13 cellular contexts compared by ENCODE assay signal in genomic region chr9:37414503-37414943, GRCh38. TPM values are rescaled to one million over a fixed set of nuclear protein-coding genes. Genes with fewer than 3 reads are reported as not detected.
DNase-seq lines count a peak whose midpoint lies in the region; ATAC-seq, FAIRE-seq and TF ChIP-seq lines count a peak whose summit lies in the region.
"Had no signal": no experiment of that assay in that cellular context is flagged by ENCODE, and none has a peak within 500 bp of the region (broad histone marks: within the 10 kb centered on the region; RNA-seq: fewer than 3 reads in every experiment).

No MANE protein-coding gene starts in this region.

- no peaks in the 10 kb centered on the region for H3K9me3 ChIP-seq in GM12878 (replicated peaks; ENCODE audit: control insufficient read depth, insufficient read depth, low read length)
- no peaks in the 10 kb centered on the region for H3K9me3 ChIP-seq in stomach smooth muscle (ENCODE audit: control insufficient read depth in 2 of 2, low read length in 2 of 2)
- H3K9me3 ChIP-seq: suprapubic skin had no signal

- no peaks in the 10 kb centered on the region for H3K36me3 ChIP-seq in GM12878 (ENCODE audit: control insufficient read depth in 2 of 2, insufficient read depth in 2 of 2, low read length in 1 of 2)
- no peaks in the 10 kb centered on the region for H3K36me3 ChIP-seq in mesendoderm (ENCODE audit: control insufficient read depth, insufficient read depth, low read length)
- H3K36me3 ChIP-seq in stomach smooth muscle (ENCODE audit: control insufficient read depth in 2 of 2, insufficient read depth in 2 of 2, low read length in 2 of 2) = no peaks in the 10 kb centered on the region
- H3K36me3 ChIP-seq: suprapubic skin had no signal

- FAIRE-seq in GM12878 (lab: Jason Lieb, UNC) = no peak

- peak overlapping the region; percentile 40 for H3K56ac ChIP-seq in mesendoderm (ENCODE audit: low read length)

- RAD21 ChIA-PET in GM12878 (lab: Charles Lee; ENCODE audit: unreplicated experiment) = interaction anchor here (0.6 to 1.9 kb wide), 7 partner anchors 11 to 418 kb away, joined by 3 to 5 read pairs (median 3); no protein-coding TSS in a partner anchor

- no TSS peak for BruUV-seq in GM12878 (replicated peaks; lab: Mats Ljungman, UMichigan)

- H3K36me3 Mint-ChIP-seq in activated CD4-positive, alpha-beta T cell treated with anti-CD3 and anti-CD28 coated beads, Interleukin-2, amount 10 ng/mL, durations not matched to agents 7 days and 5 days (ENCODE audit: low read depth) = no peaks in the 10 kb centered on the region
- no peaks in the 10 kb centered on the region for H3K36me3 Mint-ChIP-seq in activated T-helper 1 cell treated with anti-CD3 and anti-CD28 coated beads, Interleukin-12 subunit alpha, Interleukin-12 subunit beta, Interleukin-2, Interleukin-4 antibody, amounts not matched to agents 30 ng/mL and 10 ng/mL and 1 ng/mL, durations not matched to agents 14 hours and 24 hours and 36 hours (ENCODE audit: low read depth)
- H3K36me3 Mint-ChIP-seq: activated naive CD8-positive, alpha-beta T cell treated with anti-CD3 and anti-CD28 coated beads, Interleukin-2, amount 10 ng/mL, durations not matched to agents 7 days and 5 days had no signal

- H2AK5ac ChIP-seq in mesendoderm (ENCODE audit: low read length) = no peak overlapping the region

- no peak overlapping the region for H3K18ac ChIP-seq in mesendoderm (ENCODE audit: low read length)

- no peak overlapping the region for H3K23ac ChIP-seq in mesendoderm (ENCODE audit: low read length)

- no peak for TF ChIP-seq POLR2A in GM12878 (IDR thresholded peaks at IDR 0.05; ENCODE audit: low read depth, low read length)

- in situ Hi-C loops in GM12878 (cut with MboI) = no loop called here

- peaks cover 2% of the 10 kb centered on the region for H3K27me3 Mint-ChIP-seq in activated CD4-positive, alpha-beta T cell treated with anti-CD3 and anti-CD28 coated beads, Interleukin-2, amount 10 ng/mL, durations not matched to agents 7 days and 5 days
- H3K27me3 Mint-ChIP-seq in activated T-helper 1 cell treated with anti-CD3 and anti-CD28 coated beads, Interleukin-12 subunit alpha, Interleukin-12 subunit beta, Interleukin-2, Interleukin-4 antibody, amounts not matched to agents 30 ng/mL and 10 ng/mL and 1 ng/mL, durations not matched to agents 14 hours and 24 hours and 36 hours (ENCODE audit: insufficient read depth) = peaks cover 4% of the 10 kb centered on the region
- H3K27me3 Mint-ChIP-seq: naive B cell had no signal

- ATAC-seq in GM12878 (peak; percentile 7), left lobe of liver (no peak)

- TF ChIP-seq CTCF in GM12878 (IDR thresholded peaks at IDR 0.05 in 2 of 3, conservative IDR thresholded peaks at IDR 0.05 in 1 of 3; ENCODE audit: control insufficient read depth in 2 of 3, extremely low read depth in 1 of 3, insufficient read depth in 1 of 3, low read depth in 3 of 3, low read length in 3 of 3) = no peak

- H3K79me1 ChIP-seq in mesendoderm (ENCODE audit: low read length) = no peaks in the 10 kb centered on the region

- POLR2A ChIA-PET in activated CD4-positive, alpha-beta T cell treated with anti-CD3 and anti-CD28 coated beads, Interleukin-2, amount 10 ng/mL, durations not matched to agents 7 days and 5 days (lab: Charles Lee) = no interaction called here
- POLR2A ChIA-PET in GM12878 (lab: Charles Lee) = interaction anchor here (0.8 to 15.5 kb wide), 4 partner anchors 42 to 393 kb away, joined by 3 to 212 read pairs (median 4); no protein-coding TSS in a partner anchor

- H4K5ac ChIP-seq in mesendoderm (ENCODE audit: low read length) = no peak overlapping the region

- peaks cover 12% of the 10 kb centered on the region for H3K4me1 Mint-ChIP-seq in activated CD4-positive, alpha-beta T cell treated with anti-CD3 and anti-CD28 coated beads, Interleukin-2, amount 10 ng/mL, durations not matched to agents 7 days and 5 days
- peaks cover 12% of the 10 kb centered on the region for H3K4me1 Mint-ChIP-seq in activated T-helper 1 cell treated with anti-CD3 and anti-CD28 coated beads, Interleukin-12 subunit alpha, Interleukin-12 subunit beta, Interleukin-2, Interleukin-4 antibody, amounts not matched to agents 30 ng/mL and 10 ng/mL and 1 ng/mL, durations not matched to agents 14 hours and 24 hours and 36 hours (ENCODE audit: low read depth)

- H3K4ac ChIP-seq in mesendoderm (ENCODE audit: low read depth, low read length) = no peak overlapping the region

- peak overlapping the region; percentile 27 for H3K27ac Mint-ChIP-seq in activated CD4-positive, alpha-beta T cell treated with anti-CD3 and anti-CD28 coated beads, Interleukin-2, amount 10 ng/mL, durations not matched to agents 7 days and 5 days
- no peak overlapping the region for H3K27ac Mint-ChIP-seq in activated T-helper 1 cell treated with anti-CD3 and anti-CD28 coated beads, Interleukin-12 subunit alpha, Interleukin-12 subunit beta, Interleukin-2, Interleukin-4 antibody, amounts not matched to agents 30 ng/mL and 10 ng/mL and 1 ng/mL, durations not matched to agents 14 hours and 24 hours and 36 hours

- no peak for TF ChIP-seq EP300 in GM12878 (IDR thresholded peaks at IDR 0.05; ENCODE audit: borderline replicate concordance in 1 of 2, control insufficient read depth in 1 of 2, low read depth in 2 of 2, low read length in 2 of 2)

- no peak overlapping the region for H3K4me3 Mint-ChIP-seq in activated CD4-positive, alpha-beta T cell treated with anti-CD3 and anti-CD28 coated beads, Interleukin-2, amount 10 ng/mL, durations not matched to agents 7 days and 5 days
- H3K4me3 Mint-ChIP-seq in activated T-helper 1 cell treated with anti-CD3 and anti-CD28 coated beads, Interleukin-12 subunit alpha, Interleukin-12 subunit beta, Interleukin-2, Interleukin-4 antibody, amounts not matched to agents 30 ng/mL and 10 ng/mL and 1 ng/mL, durations not matched to agents 14 hours and 24 hours and 36 hours = no peak overlapping the region

- CTCF ChIA-PET in activated CD4-positive, alpha-beta T cell treated with anti-CD3 and anti-CD28 coated beads, Interleukin-2, amount 10 ng/mL, durations not matched to agents 7 days and 5 days (lab: Charles Lee) = interaction anchor here (0.8 to 2.0 kb wide), 4 partner anchors 11 to 71 kb away, joined by 3 to 11 read pairs (median 4); partner anchors contain the start of gene POLR1E
- CTCF ChIA-PET in GM12878 (lab: Yijun Ruan, JAX) = interaction anchor here (1.0 to 15.1 kb wide), 22 partner anchors 10 to 541 kb away, joined by 3 to 220 read pairs (median 4); partner anchors contain the start of genes TOMM5 and ZBTB5

- H4K20me1 ChIP-seq in GM12878 (ENCODE audit: control insufficient read depth, insufficient read depth) = no peaks in the 10 kb centered on the region

- H2AFZ ChIP-seq in GM12878 (ENCODE audit: control insufficient read depth, low read depth, low read length) = peak overlapping the region; percentile 87

- SMC1A ChIA-PET in GM12878 (lab: Charles Lee; ENCODE audit: uncharacterized antibody, unreplicated experiment) = interaction anchor here (0.6 to 2.0 kb wide), 18 partner anchors 9 to 416 kb away, joined by 3 to 6 read pairs (median 4); partner anchors contain the start of gene POLR1E

- TF ChIP-seq RAD21 in GM12878 (IDR thresholded peaks at IDR 0.05; ENCODE audit: insufficient read depth, low read depth, low read length) = no peak

- no peak overlapping the region for H2BK120ac ChIP-seq in mesendoderm (ENCODE audit: low read depth, low read length)

- H3K9ac ChIP-seq in GM12878 (ENCODE audit: control insufficient read depth, insufficient read depth, low read length) (peak overlapping the region; percentile 49), mesendoderm (ENCODE audit: low read length) (no peak overlapping the region), stomach smooth muscle (ENCODE audit: low read length in 2 of 2) (peak overlapping the region; percentile 33 to 51)

- WGBS in GM12878 (ENCODE audit: insufficient coverage, insufficient replicate concordance, low lambda C conversion rate, missing lambda C conversion rate) = 79% methylated on average over 10 of the region's 10 CpGs
- WGBS in mesendoderm (ENCODE audit: extremely low coverage, insufficient coverage, low lambda C conversion rate) = no CpG with 5 or more reads among the region's 10 CpGs

- H3K4me2 ChIP-seq in GM12878 (ENCODE audit: control insufficient read depth, insufficient read depth) (peak overlapping the region; percentile 61), mesendoderm (ENCODE audit: low read length) (no peak overlapping the region)

- H3K9me3 Mint-ChIP-seq in activated CD4-positive, alpha-beta T cell treated with anti-CD3 and anti-CD28 coated beads, Interleukin-2, amount 10 ng/mL, durations not matched to agents 7 days and 5 days = no peaks in the 10 kb centered on the region
- H3K9me3 Mint-ChIP-seq in activated T-helper 1 cell treated with anti-CD3 and anti-CD28 coated beads, Interleukin-12 subunit alpha, Interleukin-12 subunit beta, Interleukin-2, Interleukin-4 antibody, amounts not matched to agents 30 ng/mL and 10 ng/mL and 1 ng/mL, durations not matched to agents 14 hours and 24 hours and 36 hours = no peaks in the 10 kb centered on the region
- H3K9me3 Mint-ChIP-seq: activated naive CD8-positive, alpha-beta T cell treated with anti-CD3 and anti-CD28 coated beads, Interleukin-2, amount 10 ng/mL, durations not matched to agents 7 days and 5 days; immature natural killer cell; naive B cell had no signal

- DNase-seq in activated CD4-positive, alpha-beta T cell treated with anti-CD3 and anti-CD28 coated beads, Interleukin-2, amount 10 ng/mL, durations not matched to agents 7 days and 5 days = no peak
- no peak for DNase-seq in activated CD4-positive, alpha-beta T cell treated with anti-CD3 and anti-CD28 coated beads for 48 hours
- DNase-seq in GM12878 (ENCODE audit: low read depth, low spot score) = no peak
- DNase-seq in mesendoderm = no peak
- no peak for DNase-seq in CD1c-positive myeloid dendritic cell (ENCODE audit: extremely low spot score)
- no peak for DNase-seq in activated T-helper 1 cell treated with anti-CD3 and anti-CD28 coated beads, Interleukin-12 subunit alpha, Interleukin-12 subunit beta, Interleukin-2, Interleukin-4 antibody, amounts not matched to agents 30 ng/mL and 10 ng/mL and 1 ng/mL, durations not matched to agents 14 hours and 24 hours and 36 hours (ENCODE audit: low spot score)
- DNase-seq in left lobe of liver (ENCODE audit: low spot score) = no peak
- DNase-seq: GF-D8 had no signal

- no peaks in the 10 kb centered on the region for H3K27me3 ChIP-seq in GM12878 (replicated peaks in 1 of 2; ENCODE audit: control insufficient read depth in 2 of 2, insufficient read depth in 2 of 2, low read length in 1 of 2)
- no peaks in the 10 kb centered on the region for H3K27me3 ChIP-seq in mesendoderm (ENCODE audit: insufficient read depth, low read length, poor library complexity)
- no peaks in the 10 kb centered on the region for H3K27me3 ChIP-seq in stomach smooth muscle (ENCODE audit: control insufficient read depth in 1 of 2, insufficient read depth in 2 of 2, low read length in 2 of 2)
- H3K27me3 ChIP-seq: suprapubic skin had no signal

- H2BK15ac ChIP-seq in mesendoderm (replicated peaks; ENCODE audit: low read depth) = no peak overlapping the region

- no peak overlapping the region for H3K4me3 ChIP-seq in GM12878
- H3K4me3 ChIP-seq in mesendoderm (ENCODE audit: low read length) = no peak overlapping the region
- peak overlapping the region in 1 of 2 donors; percentile 57 for H3K4me3 ChIP-seq in stomach smooth muscle (ENCODE audit: low read length in 2 of 2)
- H3K4me3 ChIP-seq: suprapubic skin had no signal

- intact Hi-C loops in GM12878 (cut with micrococcal nuclease; ENCODE audit: unreplicated experiment) = loop anchor here (2.0 kb wide), 1 partner anchor 180 kb away; no protein-coding TSS in a partner anchor
- intact Hi-C loops in activated T-helper 1 cell treated with anti-CD3 and anti-CD28 coated beads, Interleukin-12 subunit alpha, Interleukin-12 subunit beta, Interleukin-2, Interleukin-4 antibody, amounts not matched to agents 30 ng/mL and 10 ng/mL and 1 ng/mL, durations not matched to agents 14 hours and 24 hours and 36 hours (cut with micrococcal nuclease) = loop anchor here (2.0 kb wide), 1 partner anchor 72 kb away; no protein-coding TSS in a partner anchor

- H3K79me2 ChIP-seq in GM12878 (ENCODE audit: control insufficient read depth, insufficient read depth, low read length) (peaks cover 18% of the 10 kb centered on the region), mesendoderm (ENCODE audit: control insufficient read depth, insufficient read depth, low read length) (no peaks in the 10 kb centered on the region)

- H3K27ac ChIP-seq in GM12878 (ENCODE audit: control insufficient read depth, insufficient read depth) (peak overlapping the region; percentile 45; the same call in 1 of the 2 replicates), mesendoderm (ENCODE audit: low read depth, low read length) (no peak overlapping the region), stomach smooth muscle (ENCODE audit: low read length) (peak overlapping the region; percentile 46)
- H3K27ac ChIP-seq: suprapubic skin had no signal

- H3K4me1 ChIP-seq in GM12878 (ENCODE audit: control insufficient read depth, insufficient read depth, low read length) (peaks cover 52% of the 10 kb centered on the region), mesendoderm (ENCODE audit: control insufficient read depth, low read depth, low read length) (no peaks in the 10 kb centered on the region), stomach smooth muscle (ENCODE audit: control insufficient read depth, insufficient read depth, low read length) (peaks cover 10% of the 10 kb centered on the region)

- H4K8ac ChIP-seq in mesendoderm (ENCODE audit: low read depth, low read length) = no peak overlapping the region

- H2BK5ac ChIP-seq in mesendoderm (ENCODE audit: low read length) = no peak overlapping the region

RNA-seq across cellular contexts. Expression of gene GRHPR, which starts 8.0 kb away (rescaled TPM):
- total RNA-seq in activated CD4-positive, alpha-beta T cell treated with anti-CD3 and anti-CD28 coated beads, Interleukin-2, amount 10 ng/mL, durations not matched to agents 7 days and 5 days = 10 to 100 TPM; 49.8 to 53.7 TPM
- total RNA-seq in GM12878 (2013; cell fraction: nucleolus; rRNA removed) = 108 and 136 TPM in 2 replicates
- total RNA-seq in GM12878 (2014; rRNA removed) (179 and 190 TPM in 2 replicates), GM12878 (2014; rRNA removed; fragmentation: Illumina TruSeq; extraction: Trizol) (104 and 111 TPM in 2 replicates), GM12878 (2021) (120 and 127 TPM in 2 replicates), left lobe of liver (406 TPM)
- polyA plus RNA-seq in GM12878 (2011; ENCODE audit: low read depth) = 70.6 TPM
- polyA plus RNA-seq in GM12878 (2011; rRNA removed) (68.5 and 132 TPM in 2 replicates), GM12878 (2014; fragmentation: Illumina TruSeq; extraction: Trizol) (65.4 and 96.1 TPM in 2 replicates), GM12878 (2014; fragmentation: Nextera tagmentation; extraction: Ambion mirVana) (10 to 100 TPM; 52.4 to 78.6 TPM), GM12878 (2014; rRNA removed) (194 and 209 TPM in 2 replicates), GM12878 (2016; fragmentation: Nextera tagmentation; extraction: Ambion mirVana) (100 to 1,000 TPM; 153 to 154 TPM)
- 195 and 247 TPM in 2 replicates for polyA plus RNA-seq in GM12878 (2011; cell fraction: cytosol; rRNA removed)
- 168 and 195 TPM in 2 replicates for polyA plus RNA-seq in GM12878 (2011; cell fraction: nucleus; rRNA removed)
- 91.5 and 110 TPM in 2 replicates for polyA plus RNA-seq in GM12878 (2012)
- polyA minus RNA-seq in GM12878 (2011; rRNA and poly(A)+ RNA removed) = 81.4 and 134 TPM in 2 replicates
- 31.9 and 41.0 TPM in 2 replicates for polyA minus RNA-seq in GM12878 (2011; cell fraction: cytosol; rRNA and poly(A)+ RNA removed)
- 33.0 and 70.1 TPM in 2 replicates for polyA minus RNA-seq in GM12878 (2011; cell fraction: nucleus; rRNA and poly(A)+ RNA removed)
- 65.0 TPM for polyA plus RNA-seq in mesendoderm (2013, experiment 1 of 2)
- polyA plus RNA-seq in mesendoderm (2013, experiment 2 of 2) = 67.1 TPM
- 74.8 and 75.7 TPM in 2 replicates for total RNA-seq in activated T-helper 1 cell treated with anti-CD3 and anti-CD28 coated beads, Interleukin-12 subunit alpha, Interleukin-12 subunit beta, Interleukin-2, Interleukin-4 antibody, amounts not matched to agents 30 ng/mL and 10 ng/mL and 1 ng/mL, durations not matched to agents 14 hours and 24 hours and 36 hours

RNA-seq across cellular contexts. Expression of gene ZBTB5, which starts 50.7 kb away (rescaled TPM):
- 10 to 100 TPM; 10.0 to 10.2 TPM for total RNA-seq in activated CD4-positive, alpha-beta T cell treated with anti-CD3 and anti-CD28 coated beads, Interleukin-2, amount 10 ng/mL, durations not matched to agents 7 days and 5 days
- total RNA-seq in GM12878 (2013; cell fraction: nucleolus; rRNA removed) = 35.8 and 37.5 TPM in 2 replicates
- total RNA-seq in GM12878 (2014; rRNA removed) (12.8 and 15.6 TPM in 2 replicates), GM12878 (2014; rRNA removed; fragmentation: Illumina TruSeq; extraction: Trizol) (11.4 and 12.2 TPM in 2 replicates), GM12878 (2021) (12.7 and 13.3 TPM in 2 replicates), left lobe of liver (5.5 TPM)
- polyA plus RNA-seq in GM12878 (2011; ENCODE audit: low read depth) = 9.4 TPM
- polyA plus RNA-seq in GM12878 (2011; rRNA removed) (29.2 and 32.5 TPM in 2 replicates), GM12878 (2014; fragmentation: Illumina TruSeq; extraction: Trizol) (14.3 and 14.5 TPM in 2 replicates), GM12878 (2014; fragmentation: Nextera tagmentation; extraction: Ambion mirVana) (1 to 10 TPM; 1.4 to 2.5 TPM), GM12878 (2014; rRNA removed) (13.0 and 13.2 TPM in 2 replicates), GM12878 (2016; fragmentation: Nextera tagmentation; extraction: Ambion mirVana) (1 to 10 TPM; 4.5 to 4.6 TPM)
- polyA plus RNA-seq in GM12878 (2011; cell fraction: cytosol; rRNA removed) = 23.3 and 26.5 TPM in 2 replicates
- 31.1 and 48.9 TPM in 2 replicates for polyA plus RNA-seq in GM12878 (2011; cell fraction: nucleus; rRNA removed)
- polyA plus RNA-seq in GM12878 (2012) = 11.2 and 14.0 TPM in 2 replicates
- 30.5 and 31.2 TPM in 2 replicates for polyA minus RNA-seq in GM12878 (2011; rRNA and poly(A)+ RNA removed)
- polyA minus RNA-seq in GM12878 (2011; cell fraction: cytosol; rRNA and poly(A)+ RNA removed) = 8.2 and 9.6 TPM in 2 replicates
- 13.8 and 19.0 TPM in 2 replicates for polyA minus RNA-seq in GM12878 (2011; cell fraction: nucleus; rRNA and poly(A)+ RNA removed)
- 3.9 TPM for polyA plus RNA-seq in mesendoderm (2013, experiment 1 of 2)
- 3.9 TPM for polyA plus RNA-seq in mesendoderm (2013, experiment 2 of 2)
- 9.6 and 11.2 TPM in 2 replicates for total RNA-seq in activated T-helper 1 cell treated with anti-CD3 and anti-CD28 coated beads, Interleukin-12 subunit alpha, Interleukin-12 subunit beta, Interleukin-2, Interleukin-4 antibody, amounts not matched to agents 30 ng/mL and 10 ng/mL and 1 ng/mL, durations not matched to agents 14 hours and 24 hours and 36 hours
